ENCODE assay signal across 1 cellular context in genomic region chr19:17390665-17391370, GRCh38.
TF ChIP-seq lines count a peak whose summit lies in the region.

No MANE protein-coding gene starts in this region.

TF ChIP-seq in GM12878, 131 proteins besides CTCF, POLR2A, EP300 and RAD21 (continues in another document):
- TF ChIP-seq, protein P1, sequence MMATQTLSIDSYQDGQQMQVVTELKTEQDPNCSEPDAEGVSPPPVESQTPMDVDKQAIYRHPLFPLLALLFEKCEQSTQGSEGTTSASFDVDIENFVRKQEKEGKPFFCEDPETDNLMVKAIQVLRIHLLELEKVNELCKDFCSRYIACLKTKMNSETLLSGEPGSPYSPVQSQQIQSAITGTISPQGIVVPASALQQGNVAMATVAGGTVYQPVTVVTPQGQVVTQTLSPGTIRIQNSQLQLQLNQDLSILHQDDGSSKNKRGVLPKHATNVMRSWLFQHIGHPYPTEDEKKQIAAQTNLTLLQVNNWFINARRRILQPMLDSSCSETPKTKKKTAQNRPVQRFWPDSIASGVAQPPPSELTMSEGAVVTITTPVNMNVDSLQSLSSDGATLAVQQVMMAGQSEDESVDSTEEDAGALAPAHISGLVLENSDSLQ (IDR thresholded peaks at IDR 0.05) = peak; percentile 57
- TF ChIP-seq SIX5 (IDR thresholded peaks at IDR 0.05; ENCODE audit: low read depth, low read length, severe bottlenecking) (no peak), TCF7 (IDR thresholded peaks at IDR 0.05; ENCODE audit: borderline replicate concordance) (no peak), SUPT20H (IDR thresholded peaks at IDR 0.05; ENCODE audit: borderline replicate concordance, control insufficient read depth, low read depth, low read length) (no peak), ZBTB40 (IDR thresholded peaks at IDR 0.05; ENCODE audit: borderline replicate concordance) (no peak), JUNB (IDR thresholded peaks at IDR 0.05) (no peak), FOS (IDR thresholded peaks at IDR 0.05; ENCODE audit: borderline replicate concordance, extremely low read depth, insufficient read length) (no peak), ZNF24 (IDR thresholded peaks at IDR 0.05) (no peak), HCFC1 (IDR thresholded peaks at IDR 0.05; ENCODE audit: low read length) (no peak), SMC3 (IDR thresholded peaks at IDR 0.05; ENCODE audit: borderline replicate concordance, low read length) (peak; percentile 39; the same call in 1 of the 2 replicates), RB1 (IDR thresholded peaks at IDR 0.05; ENCODE audit: borderline replicate concordance) (0 out of 2 replicates have a peak, but pooled peaks have one; percentile 29), CHD4 (IDR thresholded peaks at IDR 0.05) (no peak), ZNF622 (IDR thresholded peaks at IDR 0.05) (no peak), BMI1 (IDR thresholded peaks at IDR 0.05; ENCODE audit: borderline replicate concordance) (no peak), GATAD2B (conservative IDR thresholded peaks at IDR 0.05; ENCODE audit: low read depth) (no peak; the same call in 1 of the 2 replicates), TARDBP (IDR thresholded peaks at IDR 0.05; ENCODE audit: borderline replicate concordance) (no peak), RAD51 (IDR thresholded peaks at IDR 0.05) (no peak), RUNX3 (IDR thresholded peaks at IDR 0.05; ENCODE audit: low read length) (no peak; the same call in 1 of the 2 replicates), KAT2A (conservative IDR thresholded peaks at IDR 0.05; ENCODE audit: control insufficient read depth, low read depth, low read length) (no peak), MEF2A (IDR thresholded peaks at IDR 0.05; ENCODE audit: insufficient read depth, low read depth, low read length) (no peak), STAT3 (IDR thresholded peaks at IDR 0.05; ENCODE audit: low read depth, low read length) (no peak), KLF5 (IDR thresholded peaks at IDR 0.05; ENCODE audit: partially characterized antibody) (no peak), EGR1 (IDR thresholded peaks at IDR 0.05; ENCODE audit: borderline replicate concordance in 1 of 2, low read depth in 2 of 2, low read length in 2 of 2) (no peak), WRNIP1 (IDR thresholded peaks at IDR 0.05; ENCODE audit: borderline replicate concordance, low read depth, low read length) (no peak), MXI1 (IDR thresholded peaks at IDR 0.05; ENCODE audit: low read depth, low read length) (no peak), IKZF2 (IDR thresholded peaks at IDR 0.05) (peak in 1 of 2 experiments; percentile 18; a peak in 1 of 4 replicates), POLR2AphosphoS2 (IDR thresholded peaks at IDR 0.05; ENCODE audit: low read depth, low read length) (peak; percentile 76), MTA2 (IDR thresholded peaks at IDR 0.05; ENCODE audit: low read depth) (no peak), ATF7 (IDR thresholded peaks at IDR 0.05; ENCODE audit: low read depth) (no peak)
- TF ChIP-seq, protein P2, sequence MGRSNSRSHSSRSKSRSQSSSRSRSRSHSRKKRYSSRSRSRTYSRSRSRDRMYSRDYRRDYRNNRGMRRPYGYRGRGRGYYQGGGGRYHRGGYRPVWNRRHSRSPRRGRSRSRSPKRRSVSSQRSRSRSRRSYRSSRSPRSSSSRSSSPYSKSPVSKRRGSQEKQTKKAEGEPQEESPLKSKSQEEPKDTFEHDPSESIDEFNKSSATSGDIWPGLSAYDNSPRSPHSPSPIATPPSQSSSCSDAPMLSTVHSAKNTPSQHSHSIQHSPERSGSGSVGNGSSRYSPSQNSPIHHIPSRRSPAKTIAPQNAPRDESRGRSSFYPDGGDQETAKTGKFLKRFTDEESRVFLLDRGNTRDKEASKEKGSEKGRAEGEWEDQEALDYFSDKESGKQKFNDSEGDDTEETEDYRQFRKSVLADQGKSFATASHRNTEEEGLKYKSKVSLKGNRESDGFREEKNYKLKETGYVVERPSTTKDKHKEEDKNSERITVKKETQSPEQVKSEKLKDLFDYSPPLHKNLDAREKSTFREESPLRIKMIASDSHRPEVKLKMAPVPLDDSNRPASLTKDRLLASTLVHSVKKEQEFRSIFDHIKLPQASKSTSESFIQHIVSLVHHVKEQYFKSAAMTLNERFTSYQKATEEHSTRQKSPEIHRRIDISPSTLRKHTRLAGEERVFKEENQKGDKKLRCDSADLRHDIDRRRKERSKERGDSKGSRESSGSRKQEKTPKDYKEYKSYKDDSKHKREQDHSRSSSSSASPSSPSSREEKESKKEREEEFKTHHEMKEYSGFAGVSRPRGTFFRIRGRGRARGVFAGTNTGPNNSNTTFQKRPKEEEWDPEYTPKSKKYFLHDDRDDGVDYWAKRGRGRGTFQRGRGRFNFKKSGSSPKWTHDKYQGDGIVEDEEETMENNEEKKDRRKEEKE (IDR thresholded peaks at IDR 0.05) = no peak
- TF ChIP-seq, protein P3, sequence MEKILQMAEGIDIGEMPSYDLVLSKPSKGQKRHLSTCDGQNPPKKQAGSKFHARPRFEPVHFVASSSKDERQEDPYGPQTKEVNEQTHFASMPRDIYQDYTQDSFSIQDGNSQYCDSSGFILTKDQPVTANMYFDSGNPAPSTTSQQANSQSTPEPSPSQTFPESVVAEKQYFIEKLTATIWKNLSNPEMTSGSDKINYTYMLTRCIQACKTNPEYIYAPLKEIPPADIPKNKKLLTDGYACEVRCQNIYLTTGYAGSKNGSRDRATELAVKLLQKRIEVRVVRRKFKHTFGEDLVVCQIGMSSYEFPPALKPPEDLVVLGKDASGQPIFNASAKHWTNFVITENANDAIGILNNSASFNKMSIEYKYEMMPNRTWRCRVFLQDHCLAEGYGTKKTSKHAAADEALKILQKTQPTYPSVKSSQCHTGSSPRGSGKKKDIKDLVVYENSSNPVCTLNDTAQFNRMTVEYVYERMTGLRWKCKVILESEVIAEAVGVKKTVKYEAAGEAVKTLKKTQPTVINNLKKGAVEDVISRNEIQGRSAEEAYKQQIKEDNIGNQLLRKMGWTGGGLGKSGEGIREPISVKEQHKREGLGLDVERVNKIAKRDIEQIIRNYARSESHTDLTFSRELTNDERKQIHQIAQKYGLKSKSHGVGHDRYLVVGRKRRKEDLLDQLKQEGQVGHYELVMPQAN (conservative IDR thresholded peaks at IDR 0.05) = no peak
- TF ChIP-seq, protein P4, sequence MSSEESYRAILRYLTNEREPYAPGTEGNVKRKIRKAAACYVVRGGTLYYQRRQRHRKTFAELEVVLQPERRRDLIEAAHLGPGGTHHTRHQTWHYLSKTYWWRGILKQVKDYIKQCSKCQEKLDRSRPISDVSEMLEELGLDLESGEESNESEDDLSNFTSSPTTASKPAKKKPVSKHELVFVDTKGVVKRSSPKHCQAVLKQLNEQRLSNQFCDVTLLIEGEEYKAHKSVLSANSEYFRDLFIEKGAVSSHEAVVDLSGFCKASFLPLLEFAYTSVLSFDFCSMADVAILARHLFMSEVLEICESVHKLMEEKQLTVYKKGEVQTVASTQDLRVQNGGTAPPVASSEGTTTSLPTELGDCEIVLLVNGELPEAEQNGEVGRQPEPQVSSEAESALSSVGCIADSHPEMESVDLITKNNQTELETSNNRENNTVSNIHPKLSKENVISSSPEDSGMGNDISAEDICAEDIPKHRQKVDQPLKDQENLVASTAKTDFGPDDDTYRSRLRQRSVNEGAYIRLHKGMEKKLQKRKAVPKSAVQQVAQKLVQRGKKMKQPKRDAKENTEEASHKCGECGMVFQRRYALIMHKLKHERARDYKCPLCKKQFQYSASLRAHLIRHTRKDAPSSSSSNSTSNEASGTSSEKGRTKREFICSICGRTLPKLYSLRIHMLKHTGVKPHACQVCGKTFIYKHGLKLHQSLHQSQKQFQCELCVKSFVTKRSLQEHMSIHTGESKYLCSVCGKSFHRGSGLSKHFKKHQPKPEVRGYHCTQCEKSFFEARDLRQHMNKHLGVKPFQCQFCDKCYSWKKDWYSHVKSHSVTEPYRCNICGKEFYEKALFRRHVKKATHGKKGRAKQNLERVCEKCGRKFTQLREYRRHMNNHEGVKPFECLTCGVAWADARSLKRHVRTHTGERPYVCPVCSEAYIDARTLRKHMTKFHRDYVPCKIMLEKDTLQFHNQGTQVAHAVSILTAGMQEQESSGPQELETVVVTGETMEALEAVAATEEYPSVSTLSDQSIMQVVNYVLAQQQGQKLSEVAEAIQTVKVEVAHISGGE (CRISPR knock-in tag; IDR thresholded peaks at IDR 0.05) = no peak
- TF ChIP-seq, protein P5, sequence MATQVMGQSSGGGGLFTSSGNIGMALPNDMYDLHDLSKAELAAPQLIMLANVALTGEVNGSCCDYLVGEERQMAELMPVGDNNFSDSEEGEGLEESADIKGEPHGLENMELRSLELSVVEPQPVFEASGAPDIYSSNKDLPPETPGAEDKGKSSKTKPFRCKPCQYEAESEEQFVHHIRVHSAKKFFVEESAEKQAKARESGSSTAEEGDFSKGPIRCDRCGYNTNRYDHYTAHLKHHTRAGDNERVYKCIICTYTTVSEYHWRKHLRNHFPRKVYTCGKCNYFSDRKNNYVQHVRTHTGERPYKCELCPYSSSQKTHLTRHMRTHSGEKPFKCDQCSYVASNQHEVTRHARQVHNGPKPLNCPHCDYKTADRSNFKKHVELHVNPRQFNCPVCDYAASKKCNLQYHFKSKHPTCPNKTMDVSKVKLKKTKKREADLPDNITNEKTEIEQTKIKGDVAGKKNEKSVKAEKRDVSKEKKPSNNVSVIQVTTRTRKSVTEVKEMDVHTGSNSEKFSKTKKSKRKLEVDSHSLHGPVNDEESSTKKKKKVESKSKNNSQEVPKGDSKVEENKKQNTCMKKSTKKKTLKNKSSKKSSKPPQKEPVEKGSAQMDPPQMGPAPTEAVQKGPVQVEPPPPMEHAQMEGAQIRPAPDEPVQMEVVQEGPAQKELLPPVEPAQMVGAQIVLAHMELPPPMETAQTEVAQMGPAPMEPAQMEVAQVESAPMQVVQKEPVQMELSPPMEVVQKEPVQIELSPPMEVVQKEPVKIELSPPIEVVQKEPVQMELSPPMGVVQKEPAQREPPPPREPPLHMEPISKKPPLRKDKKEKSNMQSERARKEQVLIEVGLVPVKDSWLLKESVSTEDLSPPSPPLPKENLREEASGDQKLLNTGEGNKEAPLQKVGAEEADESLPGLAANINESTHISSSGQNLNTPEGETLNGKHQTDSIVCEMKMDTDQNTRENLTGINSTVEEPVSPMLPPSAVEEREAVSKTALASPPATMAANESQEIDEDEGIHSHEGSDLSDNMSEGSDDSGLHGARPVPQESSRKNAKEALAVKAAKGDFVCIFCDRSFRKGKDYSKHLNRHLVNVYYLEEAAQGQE (IDR thresholded peaks at IDR 0.05; ENCODE audit: low read depth, low read length) = no peak
- TF ChIP-seq, protein P6, sequence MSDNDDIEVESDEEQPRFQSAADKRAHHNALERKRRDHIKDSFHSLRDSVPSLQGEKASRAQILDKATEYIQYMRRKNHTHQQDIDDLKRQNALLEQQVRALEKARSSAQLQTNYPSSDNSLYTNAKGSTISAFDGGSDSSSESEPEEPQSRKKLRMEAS (IDR thresholded peaks at IDR 0.05; ENCODE audit: low read depth, low read length) = 0 out of 2 replicates have a peak, but pooled peaks have one; percentile 30
- TF ChIP-seq, protein P7, sequence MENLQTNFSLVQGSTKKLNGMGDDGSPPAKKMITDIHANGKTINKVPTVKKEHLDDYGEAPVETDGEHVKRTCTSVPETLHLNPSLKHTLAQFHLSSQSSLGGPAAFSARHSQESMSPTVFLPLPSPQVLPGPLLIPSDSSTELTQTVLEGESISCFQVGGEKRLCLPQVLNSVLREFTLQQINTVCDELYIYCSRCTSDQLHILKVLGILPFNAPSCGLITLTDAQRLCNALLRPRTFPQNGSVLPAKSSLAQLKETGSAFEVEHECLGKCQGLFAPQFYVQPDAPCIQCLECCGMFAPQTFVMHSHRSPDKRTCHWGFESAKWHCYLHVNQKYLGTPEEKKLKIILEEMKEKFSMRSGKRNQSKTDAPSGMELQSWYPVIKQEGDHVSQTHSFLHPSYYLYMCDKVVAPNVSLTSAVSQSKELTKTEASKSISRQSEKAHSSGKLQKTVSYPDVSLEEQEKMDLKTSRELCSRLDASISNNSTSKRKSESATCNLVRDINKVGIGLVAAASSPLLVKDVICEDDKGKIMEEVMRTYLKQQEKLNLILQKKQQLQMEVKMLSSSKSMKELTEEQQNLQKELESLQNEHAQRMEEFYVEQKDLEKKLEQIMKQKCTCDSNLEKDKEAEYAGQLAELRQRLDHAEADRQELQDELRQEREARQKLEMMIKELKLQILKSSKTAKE (IDR thresholded peaks at IDR 0.05; ENCODE audit: low read depth, poor library complexity, severe bottlenecking) = no peak
